ENCODE assay signal across 8 cellular contexts in the genomic region with DNA sequence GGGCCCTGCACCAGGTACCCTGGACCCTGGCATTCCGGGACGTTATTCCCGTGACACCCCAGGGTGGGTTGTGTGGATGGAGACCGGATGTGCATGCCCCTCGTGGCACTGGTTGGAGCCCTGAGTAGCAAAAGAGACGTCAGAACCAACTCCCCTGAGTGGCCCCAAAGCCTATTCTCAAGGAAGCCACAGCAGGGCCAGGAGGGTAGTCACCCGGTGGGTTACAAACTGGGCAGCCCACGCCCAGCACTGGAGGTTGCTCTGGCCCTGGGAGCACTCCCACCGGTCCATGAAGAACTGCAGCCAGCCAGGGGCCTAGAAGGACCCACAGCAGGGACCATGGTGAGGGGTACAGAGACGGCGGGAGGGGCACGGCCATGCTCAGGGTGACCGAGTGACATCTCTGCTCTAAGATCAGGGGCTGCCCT. TPM values are rescaled to one million over a fixed set of nuclear protein-coding genes. Genes with fewer than 3 reads are reported as not detected.
DNase-seq lines count a peak whose midpoint lies in the region; ATAC-seq and TF ChIP-seq lines count a peak whose summit lies in the region.

No MANE protein-coding gene starts in this region.

- no peaks in the 10 kb centered on the region for H3K36me3 ChIP-seq in right atrium auricular region

- peaks cover 66% of the 10 kb centered on the region for H3K4me1 Mint-ChIP-seq in activated CD4-positive, alpha-beta T cell treated with anti-CD3 and anti-CD28 coated beads for 36 hours
- peaks cover 73% of the 10 kb centered on the region for H3K4me1 Mint-ChIP-seq in activated B cell treated with CpG ODN at 0.5 μM for 24 hours
- H3K4me1 Mint-ChIP-seq in stimulated activated naive CD8-positive, alpha-beta T cell treated with anti-CD3 and anti-CD28 coated beads, Interleukin-15, Interleukin-2, amounts not matched to agents 100 ng/mL and 50 ng/mL, for 24 hours (ENCODE audit: low read depth): peaks cover 70% of the 10 kb centered on the region

- peak; percentile 40 for ATAC-seq in activated CD4-positive, alpha-beta T cell treated with anti-CD3 and anti-CD28 coated beads for 36 hours
- peak; percentile 6 for ATAC-seq in activated B cell treated with CpG ODN at 0.5 μM for 24 hours (ENCODE audit: low read depth)
- no peak for ATAC-seq in GM21515 (IDR thresholded peaks at IDR 0.05; ENCODE audit: unreplicated experiment)
- no peak for ATAC-seq in HG03378 (IDR thresholded peaks at IDR 0.05; ENCODE audit: unreplicated experiment)

- intact Hi-C loops in activated CD4-positive, alpha-beta T cell treated with anti-CD3 and anti-CD28 coated beads for 36 hours (cut with DNase I, micrococcal nuclease): loop anchor here (1.0 to 10.0 kb wide), 3 partner anchors 7 to 791 kb away; a partner anchor contains a TSS
- intact Hi-C loops in activated B cell treated with CpG ODN at 0.5 μM for 24 hours (cut with micrococcal nuclease): loop anchor here (10.0 kb wide), 1 partner anchor 759 kb away; no protein-coding TSS in a partner anchor

- no peaks in the 10 kb centered on the region for H3K27me3 Mint-ChIP-seq in activated CD4-positive, alpha-beta T cell treated with anti-CD3 and anti-CD28 coated beads for 36 hours
- no peaks in the 10 kb centered on the region for H3K27me3 Mint-ChIP-seq in activated B cell treated with CpG ODN at 0.5 μM for 24 hours
- no peaks in the 10 kb centered on the region for H3K27me3 Mint-ChIP-seq in stimulated activated naive CD8-positive, alpha-beta T cell treated with anti-CD3 and anti-CD28 coated beads, Interleukin-15, Interleukin-2, amounts not matched to agents 100 ng/mL and 50 ng/mL, for 24 hours

- peak; percentile 63 for DNase-seq in activated CD4-positive, alpha-beta T cell treated with anti-CD3 and anti-CD28 coated beads for 36 hours
- no peak for DNase-seq in activated CD4-positive, alpha-beta T cell treated with anti-CD3 and anti-CD28 coated beads for 1 hour
- DNase-seq in activated B cell treated with CpG ODN at 0.5 μM for 24 hours (no peak), right atrium auricular region (ENCODE audit: low spot score) (no peak), NCI-H2196 treated with DMSO at 0.1 percent for 48 hours (lab: John Stamatoyannopoulos, UW; ENCODE audit: unreplicated experiment) (no peak)

- H3K9me3 Mint-ChIP-seq in activated CD4-positive, alpha-beta T cell treated with anti-CD3 and anti-CD28 coated beads for 36 hours (ENCODE audit: low read depth): no peaks in the 10 kb centered on the region
- H3K9me3 Mint-ChIP-seq in activated B cell treated with CpG ODN at 0.5 μM for 24 hours: no peaks in the 10 kb centered on the region
- H3K9me3 Mint-ChIP-seq in stimulated activated naive CD8-positive, alpha-beta T cell treated with anti-CD3 and anti-CD28 coated beads, Interleukin-15, Interleukin-2, amounts not matched to agents 100 ng/mL and 50 ng/mL, for 24 hours: no peaks in the 10 kb centered on the region

- peak overlapping the region; percentile 78 for H3K4me3 Mint-ChIP-seq in activated CD4-positive, alpha-beta T cell treated with anti-CD3 and anti-CD28 coated beads for 36 hours
- H3K4me3 Mint-ChIP-seq in activated B cell treated with CpG ODN at 0.5 μM for 24 hours: peak overlapping the region; percentile 73
- H3K4me3 Mint-ChIP-seq in stimulated activated naive CD8-positive, alpha-beta T cell treated with anti-CD3 and anti-CD28 coated beads, Interleukin-15, Interleukin-2, amounts not matched to agents 100 ng/mL and 50 ng/mL, for 24 hours: peak overlapping the region; percentile 82

- H3K27me3 ChIP-seq in right atrium auricular region: no peaks in the 10 kb centered on the region

- no peaks in the 10 kb centered on the region for H3K9me3 ChIP-seq in right atrium auricular region

- peaks cover 0 to 92% of the 10 kb centered on the region in 2 donors for H3K4me1 ChIP-seq in right atrium auricular region

- CTCF ChIA-PET in activated CD4-positive, alpha-beta T cell treated with anti-CD3 and anti-CD28 coated beads for 36 hours (lab: Charles Lee): interaction anchor here (0.6 kb wide), 1 partner anchor 452 kb away, joined by 4 read pairs; no protein-coding TSS in a partner anchor
- CTCF ChIA-PET in activated B cell treated with CpG ODN at 0.5 μM for 24 hours (lab: Charles Lee): interaction anchor here (0.9 to 1.4 kb wide), 3 partner anchors 9 to 184 kb away, joined by 3 read pairs; no protein-coding TSS in a partner anchor

- TF ChIP-seq CTCF in activated B cell treated with CpG ODN at 0.5 μM for 24 hours (IDR thresholded peaks at IDR 0.05): no peak
- TF ChIP-seq CTCF in right atrium auricular region (IDR thresholded peaks at IDR 0.05): no peak

- peaks cover 2% of the 10 kb centered on the region for H3K36me3 Mint-ChIP-seq in activated CD4-positive, alpha-beta T cell treated with anti-CD3 and anti-CD28 coated beads for 36 hours (ENCODE audit: low read depth)
- peaks cover 2% of the 10 kb centered on the region for H3K36me3 Mint-ChIP-seq in activated B cell treated with CpG ODN at 0.5 μM for 24 hours (ENCODE audit: low read depth)
- H3K36me3 Mint-ChIP-seq in stimulated activated naive CD8-positive, alpha-beta T cell treated with anti-CD3 and anti-CD28 coated beads, Interleukin-15, Interleukin-2, amounts not matched to agents 100 ng/mL and 50 ng/mL, for 24 hours (ENCODE audit: low read depth): no peaks in the 10 kb centered on the region

- POLR2A ChIA-PET in activated CD4-positive, alpha-beta T cell treated with anti-CD3 and anti-CD28 coated beads for 36 hours (lab: Charles Lee): no interaction called here
- POLR2A ChIA-PET in activated B cell treated with CpG ODN at 0.5 μM for 24 hours (lab: Charles Lee): interaction anchor here (0.9 to 3.1 kb wide), 9 partner anchors 9 to 587 kb away, joined by 3 to 15 read pairs (median 5); a partner anchor contains a TSS

- peak overlapping the region; percentile 86 for H3K27ac Mint-ChIP-seq in activated CD4-positive, alpha-beta T cell treated with anti-CD3 and anti-CD28 coated beads for 36 hours
- peak overlapping the region; percentile 89 for H3K27ac Mint-ChIP-seq in activated B cell treated with CpG ODN at 0.5 μM for 24 hours
- peak overlapping the region; percentile 77 for H3K27ac Mint-ChIP-seq in stimulated activated naive CD8-positive, alpha-beta T cell treated with anti-CD3 and anti-CD28 coated beads, Interleukin-15, Interleukin-2, amounts not matched to agents 100 ng/mL and 50 ng/mL, for 24 hours

- peak overlapping the region; percentile 20 to 56 for H3K4me3 ChIP-seq in right atrium auricular region

- H3K27ac ChIP-seq in right atrium auricular region: peak overlapping the region; percentile 83 to 88

RNA-seq across cellular contexts. Expression of a gene that starts 7.5 kb away (rescaled TPM):
- total RNA-seq in activated CD4-positive, alpha-beta T cell treated with anti-CD3 and anti-CD28 coated beads for 36 hours: 10 to 100 TPM; 22.5 to 28.8 TPM
- total RNA-seq in activated B cell treated with CpG ODN at 0.5 μM for 24 hours (21.5 and 25.2 TPM in 2 replicates), right atrium auricular region (1 to 10 TPM; 4.4 to 5.6 TPM)

RNA-seq across cellular contexts. Expression of a gene that starts 7.6 kb away (rescaled TPM):
- total RNA-seq in activated CD4-positive, alpha-beta T cell treated with anti-CD3 and anti-CD28 coated beads for 36 hours: 10 to 100 TPM; 39.3 to 49.8 TPM
- total RNA-seq in activated B cell treated with CpG ODN at 0.5 μM for 24 hours (56.3 and 69.6 TPM in 2 replicates), right atrium auricular region (10 to 100 TPM in 1 of 2 donors, 1 to 10 TPM in 1; 9.6 to 12.1 TPM)

RNA-seq across cellular contexts. Expression of a gene that starts 29.5 kb away (rescaled TPM):
- total RNA-seq in activated CD4-positive, alpha-beta T cell treated with anti-CD3 and anti-CD28 coated beads for 36 hours: 10 to 100 TPM; 84.5 to 88.5 TPM
- total RNA-seq in activated B cell treated with CpG ODN at 0.5 μM for 24 hours (57.4 and 64.3 TPM in 2 replicates), right atrium auricular region (10 to 100 TPM; 92.6 to 99.5 TPM)

RNA-seq across cellular contexts. Expression of a gene that starts 43.8 kb away (rescaled TPM):
- 1 to 10 TPM; 7.9 to 8.4 TPM for total RNA-seq in activated CD4-positive, alpha-beta T cell treated with anti-CD3 and anti-CD28 coated beads for 36 hours
- total RNA-seq in activated B cell treated with CpG ODN at 0.5 μM for 24 hours: 2.3 and 3.9 TPM in 2 replicates
- total RNA-seq in right atrium auricular region: under 1 TPM; 0.51 to 0.74 TPM

RNA-seq across cellular contexts. Expression of a gene that starts 49.4 kb away (rescaled TPM):
- total RNA-seq in activated CD4-positive, alpha-beta T cell treated with anti-CD3 and anti-CD28 coated beads for 36 hours: 1 to 10 TPM; 5.6 to 6.1 TPM
- total RNA-seq in activated B cell treated with CpG ODN at 0.5 μM for 24 hours: 8.5 and 14.1 TPM in 2 replicates
- total RNA-seq in right atrium auricular region: 1 to 10 TPM; 1.7 to 4.0 TPM

Comparison
In these comparisons a context has a peak if more than half of its experiments do, and no peak if none do; other contexts are left out.
1. ATAC-seq: peak in activated CD4-positive, alpha-beta T cell treated with anti-CD3 and anti-CD28 coated beads for 36 hours (single experiment) and activated B cell treated with CpG ODN at 0.5 μM for 24 hours (single experiment); none in GM21515 (single experiment) and HG03378 (single experiment).
2. Peak in every context shown above with its lines, with median percentiles within 50 percentile points of each other: H3K27ac Mint-ChIP-seq and H3K4me3 Mint-ChIP-seq.